9 cellular contexts compared by ENCODE assay signal in genomic region chr17:50477976-50478375, GRCh38. TPM values are rescaled to one million over a fixed set of nuclear protein-coding genes. Genes with fewer than 3 reads are reported as not detected.
A peak's percentile ranks its signal among the peaks of the same experiment; 100 is the strongest.
DNase-seq lines count a peak whose midpoint lies in the region; ATAC-seq, FAIRE-seq and TF ChIP-seq lines count a peak whose summit lies in the region.
"Had no signal": no experiment of that assay in that cellular context is flagged by ENCODE, and none has a peak within 500 bp of the region (broad histone marks: within the 10 kb centered on the region; RNA-seq: fewer than 3 reads in every experiment).

No MANE protein-coding gene starts in this region.

- H2AFZ ChIP-seq in DND-41 (ENCODE audit: low read depth, low read length) (peak overlapping the region; percentile 93), PC-9 (peak overlapping the region; percentile 83)

- WGBS in esophagus, 2 donors, result 72 to 73% methylated on average over 6 to 7 of the region's 7 CpGs

- DNase-seq in DND-41, result peak; percentile 21
- DNase-seq in PC-9, result no peak
- peak; percentile 68 for DNase-seq in posterior vena cava (ENCODE audit: low spot score)
- no peak for DNase-seq in NCI-H1092 treated with DMSO at 0.1 percent for 48 hours (lab: John Stamatoyannopoulos, UW)
- DNase-seq in DMS53 treated with DMSO at 0.1 percent for 48 hours (lab: John Stamatoyannopoulos, UW; ENCODE audit: unreplicated experiment), result no peak
- DNase-seq in RCC 7860 (ENCODE audit: low spot score), result no peak
- DNase-seq in NCI-H524 (lab: John Stamatoyannopoulos, UW), result no peak

- peaks cover 29% of the 10 kb centered on the region for H3K4me1 ChIP-seq in DND-41 (ENCODE audit: insufficient read depth, low read length)
- H3K4me1 ChIP-seq in PC-9 (replicated peaks; ENCODE audit: insufficient read depth), result peaks cover 29% of the 10 kb centered on the region
- peaks cover 6 to 11% of the 10 kb centered on the region in 2 donors for H3K4me1 ChIP-seq in esophagus (ENCODE audit: control insufficient read depth in 2 of 2, insufficient read depth in 2 of 2, low read length in 1 of 2)

- H4K20me1 ChIP-seq in DND-41 (ENCODE audit: insufficient read depth, low read length) (peaks cover 17% of the 10 kb centered on the region; the same call in 1 of the 2 replicates), PC-9 (ENCODE audit: insufficient read depth) (no peaks in the 10 kb centered on the region; the same call in 1 of the 2 replicates)

- no peak for FAIRE-seq in RCC 7860 (lab: Jason Lieb, UNC)

- H3K4me2 ChIP-seq in DND-41 (ENCODE audit: insufficient read depth, low read length), result peak overlapping the region; percentile 83
- H3K4me2 ChIP-seq in PC-9, result peak overlapping the region; percentile 79

- H3K36me3 ChIP-seq in DND-41 (ENCODE audit: insufficient read depth, low read length) (peaks cover 37% of the 10 kb centered on the region), PC-9 (ENCODE audit: low read depth) (peaks cover 1% of the 10 kb centered on the region; the same call in 1 of the 2 replicates), esophagus (ENCODE audit: control insufficient read depth in 2 of 2, insufficient read depth in 2 of 2, low read length in 1 of 2) (peaks cover 0 to 4% of the 10 kb centered on the region in 2 donors)

- peak overlapping the region; percentile 72 for H3K9ac ChIP-seq in DND-41 (ENCODE audit: low read depth, low read length)

- H3K27me3 ChIP-seq in DND-41 (ENCODE audit: insufficient read depth, low read length, poor library complexity) (no peaks in the 10 kb centered on the region), PC-9 (ENCODE audit: insufficient read depth, low read depth) (no peaks in the 10 kb centered on the region), esophagus (ENCODE audit: control insufficient read depth in 1 of 2, insufficient read depth in 2 of 2, low read length in 2 of 2) (no peaks in the 10 kb centered on the region)

- no TSS peak for BruUV-seq in PC-9 (replicated peaks; lab: Mats Ljungman, UMichigan)

- H3K79me2 ChIP-seq in DND-41 (ENCODE audit: insufficient read depth, low read length) (peaks cover 38% of the 10 kb centered on the region), PC-9 (ENCODE audit: low read depth) (peaks cover 16% of the 10 kb centered on the region)

- no peaks in the 10 kb centered on the region for H3K9me3 ChIP-seq in DND-41 (ENCODE audit: insufficient read depth, low read length, severe bottlenecking)
- H3K9me3 ChIP-seq in PC-9 (ENCODE audit: insufficient read depth, low read depth), result no peaks in the 10 kb centered on the region
- no peaks in the 10 kb centered on the region for H3K9me3 ChIP-seq in esophagus (ENCODE audit: control insufficient read depth in 2 of 2, insufficient read depth in 1 of 2, low read depth in 1 of 2, low read length in 1 of 2)

- POLR2A ChIA-PET in PC-9 (lab: Charles Lee; ENCODE audit: unreplicated experiment), result interaction anchor here (0.6 kb wide), 1 partner anchor 162 kb away, joined by 3 read pairs; no protein-coding TSS in a partner anchor

- no peaks in the 10 kb centered on the region for H3K9me2 ChIP-seq in PC-9 (ENCODE audit: insufficient read depth)

- peak overlapping the region; percentile 84 for H3K27ac ChIP-seq in DND-41 (ENCODE audit: low read length)
- peak overlapping the region; percentile 54; the same call in 1 of the 2 replicates for H3K27ac ChIP-seq in PC-9
- peak overlapping the region; percentile 83 to 89 for H3K27ac ChIP-seq in esophagus (ENCODE audit: low read depth in 2 of 2, low read length in 1 of 2)

- intact Hi-C loops in PC-9 (cut with micrococcal nuclease; ENCODE audit: unreplicated experiment), result loop anchor here (1.0 to 10.0 kb wide), 6 partner anchors 54 to 383 kb away; partner anchors contain the start of genes LRRC59, PDK2 and TMEM92
- intact Hi-C loops in posterior vena cava (cut with DNase I), result no loop called here

- ATAC-seq in DND-41 (ENCODE audit: insufficient read depth, low read depth), result no peak

- CTCF ChIA-PET in PC-9 (lab: Charles Lee), result interaction anchor here (0.6 to 0.7 kb wide), 6 partner anchors 26 to 453 kb away, joined by 5 to 17 read pairs (median 12); no protein-coding TSS in a partner anchor

- peaks cover 56% of the 10 kb centered on the region for H3F3A ChIP-seq in PC-9 (ENCODE audit: insufficient read depth, low read depth)

- H3K4me3 ChIP-seq in DND-41 (ENCODE audit: low read depth in 1 of 2, low read length in 2 of 2) (peak overlapping the region; percentile 66 to 70; a peak in 3 of 4 replicates), PC-9 (peak overlapping the region; percentile 86), esophagus (ENCODE audit: low read depth in 1 of 2, low read length in 2 of 2) (no peak overlapping the region)

- TF ChIP-seq CTCF in DND-41 (IDR thresholded peaks at IDR 0.05; ENCODE audit: borderline replicate concordance, extremely low read depth, low read length, poor library complexity, severe bottlenecking) (no peak), PC-9 (conservative IDR thresholded peaks at IDR 0.05) (no peak)

RNA-seq across cellular contexts. Expression of gene RSAD1, which starts 0.7 kb away (rescaled TPM):
- total RNA-seq in PC-9 (2021) (14.8 and 15.1 TPM in 2 replicates), posterior vena cava (10 to 100 TPM; 24.9 to 25.4 TPM)
- 10 to 100 TPM; 11.9 to 16.9 TPM for polyA plus RNA-seq in esophagus

RNA-seq across cellular contexts. Expression of gene CHAD, which starts 9.3 kb away (rescaled TPM):
- total RNA-seq in PC-9 (2021) (not detected in 2 replicates), posterior vena cava (under 1 TPM in 1 of 2 donors, not detected in 1; 0.46 TPM)
- polyA plus RNA-seq in esophagus, result under 1 TPM; 0.13 to 0.18 TPM
- total RNA-seq: NCI-H460 had no signal

RNA-seq across cellular contexts. Expression of gene MYCBPAP, which starts 30.3 kb away (rescaled TPM):
- total RNA-seq in PC-9 (2021), result 4.9 and 11.6 TPM in 2 replicates
- polyA plus RNA-seq in esophagus, result under 1 TPM; 0.05 to 0.22 TPM
- total RNA-seq in posterior vena cava, result under 1 TPM; 0.29 to 0.69 TPM

RNA-seq across cellular contexts. Expression of gene ACSF2, which starts 52.0 kb away (rescaled TPM):
- total RNA-seq in PC-9 (2021) (149 and 154 TPM in 2 replicates), posterior vena cava (10 to 100 TPM; 13.9 to 14.9 TPM)
- 10 to 100 TPM; 13.5 to 22.6 TPM for polyA plus RNA-seq in esophagus

RNA-seq across cellular contexts. Expression of gene EPN3, which starts 54.6 kb away (rescaled TPM):
- 15.6 and 22.8 TPM in 2 replicates for total RNA-seq in PC-9 (2021)
- polyA plus RNA-seq in esophagus, result 10 to 100 TPM; 40.5 to 59.8 TPM
- total RNA-seq in posterior vena cava, result not detected

Comparison
In these comparisons a context has a peak if more than half of its experiments do, and no peak if none do; other contexts are left out.
1. DNase-seq: peak in DND-41 (single experiment) and posterior vena cava (single experiment); none in PC-9 (0 of 2), NCI-H1092 treated with DMSO at 0.1 percent for 48 hours (single experiment), DMS53 treated with DMSO at 0.1 percent for 48 hours (single experiment), RCC 7860 (single experiment) and NCI-H524 (0 of 2).
2. H3K4me3 ChIP-seq: peak in DND-41 (2 of 2) and PC-9 (single experiment); none in esophagus (0 of 2).
3. Peak in every context shown above with its lines, with median percentiles within 50 percentile points of each other: H3K27ac ChIP-seq.